In the genomic region with DNA sequence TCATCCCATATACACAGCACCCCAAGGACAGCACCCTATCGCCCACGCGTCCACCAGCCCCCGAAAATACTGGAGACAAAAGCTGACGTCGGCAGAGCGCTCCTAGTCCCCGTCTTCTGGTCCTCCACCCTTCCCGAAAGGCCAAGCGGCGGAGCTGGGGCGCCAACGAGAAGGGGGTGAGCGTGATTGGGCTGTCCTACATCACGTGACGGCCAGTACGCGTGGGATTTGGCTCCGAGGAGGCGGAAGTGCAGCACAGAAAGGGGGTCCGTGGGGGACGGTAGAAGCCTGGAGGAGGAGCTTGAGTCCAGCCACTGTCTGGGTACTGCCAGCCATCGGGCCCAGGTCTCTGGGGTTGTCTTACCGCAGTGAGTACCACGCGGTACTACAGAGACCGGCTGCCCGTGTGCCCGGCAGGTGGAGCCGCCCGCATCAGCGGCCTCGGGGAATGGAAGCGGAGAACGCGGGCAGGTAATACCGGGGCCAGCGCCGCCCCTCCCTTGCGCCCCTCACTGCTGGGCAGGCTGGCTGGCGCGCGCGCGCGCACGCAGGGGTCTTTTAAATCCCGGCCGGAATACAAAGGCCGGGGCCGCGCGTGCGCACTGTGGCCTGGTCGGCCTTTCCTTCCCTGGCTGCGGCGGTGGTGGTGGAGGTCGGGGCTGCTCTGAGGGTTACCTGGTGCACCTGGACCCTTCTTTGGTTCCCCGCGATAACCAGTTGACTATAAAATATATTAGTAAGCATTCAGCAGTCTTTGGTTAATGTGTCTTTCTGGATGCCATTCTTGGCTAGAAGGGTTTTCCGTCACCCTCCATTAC, we compare ENCODE assay signal across 8 cellular contexts. TPM values are rescaled to one million over a fixed set of nuclear protein-coding genes. Genes with fewer than 3 reads are reported as not detected.
DNase-seq lines count a peak whose midpoint lies in the region; ATAC-seq, FAIRE-seq and TF ChIP-seq lines count a peak whose summit lies in the region.

Gene TDG (plus strand): TSS at position 283 of the 818 bp plus-strand sequence. CDS start 166 bp downstream, at position 449.

- H3K27ac ChIP-seq in keratinocyte (ENCODE audit: control insufficient read depth, insufficient read depth, low read length): peak within 1 kb of the TSS; percentile 90

- H3K4me2 ChIP-seq in keratinocyte (ENCODE audit: control insufficient read depth, extremely low read depth, insufficient read depth, low read depth, low read length): peak within 1 kb of the TSS; percentile 97

- peaks cover 1 to 9% of the 10 kb centered on the region in 2 experiments for H3K36me3 ChIP-seq in keratinocyte (ENCODE audit: control insufficient read depth in 2 of 2, extremely low read depth in 1 of 2, insufficient read depth in 2 of 2, low read length in 2 of 2)

- TF ChIP-seq CTCF in AG10803 (conservative IDR thresholded peaks at IDR 0.05; ENCODE audit: low read length) (no peak), keratinocyte (optimal IDR thresholded peaks at IDR 0.05 in 1 of 3, IDR thresholded peaks at IDR 0.05 in 1 of 3, conservative IDR thresholded peaks at IDR 0.05 in 1 of 3; ENCODE audit: extremely low read depth in 1 of 3, insufficient read depth in 2 of 3, low read length in 3 of 3) (peak in 1 of 3 experiments; percentile 52)

- H3K4me3 ChIP-seq in AG10803 (ENCODE audit: low read length): peak within 1 kb of the TSS; percentile 97
- H3K4me3 ChIP-seq in keratinocyte (ENCODE audit: control insufficient read depth in 2 of 3, extremely low read depth in 1 of 3, insufficient read depth in 2 of 3, low read depth in 1 of 3, low read length in 3 of 3): peak within 1 kb of the TSS; percentile 68 to 99 (median 80)

- H3K9ac ChIP-seq in keratinocyte (ENCODE audit: control insufficient read depth, extremely low read depth, insufficient read depth, low read length): peak within 1 kb of the TSS; percentile 94

- ATAC-seq in GM19035 (IDR thresholded peaks at IDR 0.05; ENCODE audit: unreplicated experiment): peak; percentile 95
- peak; percentile 95 for ATAC-seq in HG03354 (IDR thresholded peaks at IDR 0.05; ENCODE audit: poor library complexity, severe bottlenecking, unreplicated experiment)

- peaks cover 7% of the 10 kb centered on the region for H4K20me1 ChIP-seq in keratinocyte (ENCODE audit: control insufficient read depth, extremely low read depth, insufficient read depth, low read length)

- peaks cover 72% of the 10 kb centered on the region for H3K79me2 ChIP-seq in keratinocyte (ENCODE audit: control insufficient read depth, insufficient read depth, low read length)

- DNase-seq in AG10803 (ENCODE audit: low read depth) (peak; percentile 98), NCI-H446 treated with DMSO at 0.1 percent for 48 hours (lab: John Stamatoyannopoulos, UW) (peak; percentile 98), cerebellar nuclear complex (lab: John Stamatoyannopoulos, UW) (peak; percentile 84 to 87), keratinocyte (ENCODE audit: low read depth, low spot score) (peak; percentile 85)
- DNase-seq in activated CD4-positive, CD25-positive, alpha-beta regulatory T cell treated with anti-CD3 and anti-CD28 coated beads, Interleukin-2, amount 50 U/mL, for 72 hours: peak; percentile 91
- DNase-seq in stimulated activated CD4-positive, alpha-beta T cell treated with anti-CD3 and anti-CD28 coated beads, Interleukin-15, amount 100 ng/mL, for 1 hour (ENCODE audit: low read depth in 1 of 2, low spot score in 1 of 2): peak; percentile 90 to 91

- dilution Hi-C loops in keratinocyte (cut with MboI; ENCODE audit: extremely low pct_ligation_motif_present, low sequenced_read_pairs): no loop called here

- FAIRE-seq in keratinocyte (lab: Jason Lieb, UNC): peak; percentile 51

- no peaks in the 10 kb centered on the region for H3K9me1 ChIP-seq in keratinocyte (ENCODE audit: control insufficient read depth, extremely low read depth, insufficient read depth, low read length)

- H3K9me3 ChIP-seq in keratinocyte (ENCODE audit: control insufficient read depth, low read depth, low read length): no peaks in the 10 kb centered on the region

- no peaks in the 10 kb centered on the region for H3K27me3 ChIP-seq in keratinocyte (ENCODE audit: control insufficient read depth, extremely low read depth, insufficient read depth, low read length)

- peaks cover 29% of the 10 kb centered on the region for H3K4me1 ChIP-seq in keratinocyte (ENCODE audit: control insufficient read depth, extremely low read depth, insufficient read depth, low read length)

- H2AFZ ChIP-seq in keratinocyte (ENCODE audit: control insufficient read depth, low read length): peak within 1 kb of the TSS; percentile 82

RNA-seq across cellular contexts. Expression of gene TDG, which starts in this region (rescaled TPM):
- polyA plus RNA-seq in keratinocyte: 20.8 to 35.6 TPM (median 27.1 TPM) in 3 replicates
- 26.1 TPM for polyA plus RNA-seq in keratinocyte (2011; ENCODE audit: low read depth)
- polyA plus RNA-seq in keratinocyte (2011; cell fraction: cytosol; rRNA removed): 12.7 and 24.8 TPM in 2 replicates
- polyA plus RNA-seq in keratinocyte (2011; cell fraction: nucleus; rRNA removed): 28.9 and 42.6 TPM in 2 replicates
- 21.0 and 31.1 TPM in 2 replicates for polyA plus RNA-seq in keratinocyte (2012; ENCODE audit: low replicate concordance)
- 3.3 to 26.9 TPM (median 17.3 TPM) in 3 replicates for polyA minus RNA-seq in keratinocyte
- polyA minus RNA-seq in keratinocyte (2011; cell fraction: cytosol; rRNA and poly(A)+ RNA removed): 11.7 TPM
- polyA minus RNA-seq in keratinocyte (2011; cell fraction: nucleus; rRNA and poly(A)+ RNA removed): 19.2 and 30.3 TPM in 2 replicates

Comparison
In these comparisons a context has a peak if more than half of its experiments do, and no peak if none do; other contexts are left out.
1. Peak in every context shown above with its lines: DNase-seq, ATAC-seq, H3K4me3 ChIP-seq and H3K27ac ChIP-seq.